ENCODE assay signal across 8 cellular contexts in the genomic region with DNA sequence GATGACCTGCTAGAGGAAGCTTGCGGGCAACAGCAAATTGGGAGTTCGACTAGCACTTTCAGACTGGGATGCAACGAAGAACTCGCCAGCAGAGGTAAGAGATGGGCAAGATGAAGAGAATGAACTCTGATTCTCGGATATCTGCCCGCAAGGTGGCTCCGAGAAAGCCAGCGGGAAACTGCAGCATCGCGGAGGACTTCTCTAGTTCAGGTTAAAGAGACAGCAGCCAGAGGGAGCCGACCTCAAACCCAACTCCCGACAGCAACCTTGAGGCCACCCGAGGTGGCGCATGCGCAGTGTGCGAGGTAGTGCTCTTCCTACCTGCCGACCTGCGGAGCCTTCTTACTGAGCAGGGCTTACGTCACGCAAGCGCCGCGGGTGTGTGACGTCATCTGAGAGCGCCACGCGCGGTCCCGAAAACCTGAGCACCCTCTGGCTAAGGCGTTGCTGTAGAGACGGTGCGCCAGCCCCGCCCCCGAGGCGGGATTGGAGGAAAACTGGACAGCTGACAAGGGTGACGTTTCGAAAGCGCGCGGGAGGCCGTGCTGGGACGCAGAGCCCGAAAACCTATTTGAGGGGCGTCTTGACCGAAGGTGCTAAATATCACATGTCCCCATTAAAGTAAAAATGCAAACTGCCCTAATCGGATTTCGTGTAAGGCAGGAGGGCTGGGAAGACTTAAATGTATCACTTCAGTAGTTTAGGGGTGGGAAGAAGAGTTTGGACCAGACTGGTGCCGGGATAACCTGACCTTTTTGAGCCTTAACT.
DNase-seq lines count a peak whose midpoint lies in the region; ATAC-seq and TF ChIP-seq lines count a peak whose summit lies in the region.

No MANE protein-coding gene starts in this region.

- H3K9ac ChIP-seq in BLaER1 = peak overlapping the region; percentile 60

- H3K4me1 Mint-ChIP-seq in activated CD4-positive, alpha-beta T cell treated with anti-CD3 and anti-CD28 coated beads, Interleukin-2, amount 10 ng/mL, durations not matched to agents 24 days and 14 days = peaks cover 45% of the 10 kb centered on the region

- peak overlapping the region; percentile 97 for H3K4me3 Mint-ChIP-seq in activated CD4-positive, alpha-beta T cell treated with anti-CD3 and anti-CD28 coated beads, Interleukin-2, amount 10 ng/mL, durations not matched to agents 24 days and 14 days

- DNase-seq in NCI-H526 (lab: John Stamatoyannopoulos, UW) (peak; percentile 94 to 97), coronary artery (ENCODE audit: low spot score) (peak; percentile 99)
- peak; percentile 100 for DNase-seq in activated CD4-positive, alpha-beta T cell treated with anti-CD3 and anti-CD28 coated beads, Interleukin-2, amount 10 ng/mL, durations not matched to agents 24 days and 14 days
- peak; percentile 95 to 100 (median 99) for DNase-seq in stimulated activated CD4-positive, alpha-beta T cell treated with anti-CD3 and anti-CD28 coated beads, Interleukin-1b, Interleukin-23, amount 100 ng/mL, for 24 hours (ENCODE audit: low read depth in 4 of 4, low spot score in 1 of 4)

- intact Hi-C loops in activated CD4-positive, alpha-beta T cell treated with anti-CD3 and anti-CD28 coated beads, Interleukin-2, amount 10 ng/mL, durations not matched to agents 24 days and 14 days (cut with micrococcal nuclease) = loop anchor here (5.0 kb wide), 3 partner anchors 111 to 551 kb away; a partner anchor contains a TSS

- H3K36me3 ChIP-seq in BLaER1 = no peaks in the 10 kb centered on the region

- H3K27me3 Mint-ChIP-seq in activated CD4-positive, alpha-beta T cell treated with anti-CD3 and anti-CD28 coated beads, Interleukin-2, amount 10 ng/mL, durations not matched to agents 24 days and 14 days = peaks cover 13% of the 10 kb centered on the region

- H4K20me1 ChIP-seq in BLaER1 = no peaks in the 10 kb centered on the region

- H3K9me3 Mint-ChIP-seq in activated CD4-positive, alpha-beta T cell treated with anti-CD3 and anti-CD28 coated beads, Interleukin-2, amount 10 ng/mL, durations not matched to agents 24 days and 14 days = no peaks in the 10 kb centered on the region

- no peaks in the 10 kb centered on the region for H3K36me3 Mint-ChIP-seq in activated CD4-positive, alpha-beta T cell treated with anti-CD3 and anti-CD28 coated beads, Interleukin-2, amount 10 ng/mL, durations not matched to agents 24 days and 14 days (ENCODE audit: low read depth)

- no peak for TF ChIP-seq CTCF in coronary artery (IDR thresholded peaks at IDR 0.05)

- H3K4me3 ChIP-seq in BLaER1 (peak overlapping the region; percentile 68), coronary artery (peak overlapping the region; percentile 75)

- H3K4me1 ChIP-seq in BLaER1 = peaks cover 55% of the 10 kb centered on the region

- H3K27ac Mint-ChIP-seq in activated CD4-positive, alpha-beta T cell treated with anti-CD3 and anti-CD28 coated beads, Interleukin-2, amount 10 ng/mL, durations not matched to agents 24 days and 14 days = peak overlapping the region; percentile 97

- ATAC-seq in GM19324 (IDR thresholded peaks at IDR 0.05; ENCODE audit: low FRiP score, unreplicated experiment) = peak; percentile 82
- peak; percentile 49 for ATAC-seq in HG03469 (IDR thresholded peaks at IDR 0.05; ENCODE audit: unreplicated experiment)

- H3K27ac ChIP-seq in BLaER1 (peak overlapping the region; percentile 68), coronary artery (peak overlapping the region; percentile 85 to 87), layer of hippocampus (ENCODE audit: low read depth, low read length) (peak overlapping the region; percentile 84)

- H3K9me3 ChIP-seq in BLaER1 = no peaks in the 10 kb centered on the region

- H3K27me3 ChIP-seq in BLaER1 (no peaks in the 10 kb centered on the region), layer of hippocampus (ENCODE audit: control insufficient read depth, insufficient read depth, low read length) (no peaks in the 10 kb centered on the region)

- peak overlapping the region; percentile 89 for H3K4me2 ChIP-seq in BLaER1

Comparison
In these comparisons a context has a peak if more than half of its experiments do, and no peak if none do; other contexts are left out.
1. Peak in every context shown above with its lines: DNase-seq, ATAC-seq, H3K4me3 ChIP-seq and H3K27ac ChIP-seq.